ENCODE assay signal across 1 cellular context in the genomic region with DNA sequence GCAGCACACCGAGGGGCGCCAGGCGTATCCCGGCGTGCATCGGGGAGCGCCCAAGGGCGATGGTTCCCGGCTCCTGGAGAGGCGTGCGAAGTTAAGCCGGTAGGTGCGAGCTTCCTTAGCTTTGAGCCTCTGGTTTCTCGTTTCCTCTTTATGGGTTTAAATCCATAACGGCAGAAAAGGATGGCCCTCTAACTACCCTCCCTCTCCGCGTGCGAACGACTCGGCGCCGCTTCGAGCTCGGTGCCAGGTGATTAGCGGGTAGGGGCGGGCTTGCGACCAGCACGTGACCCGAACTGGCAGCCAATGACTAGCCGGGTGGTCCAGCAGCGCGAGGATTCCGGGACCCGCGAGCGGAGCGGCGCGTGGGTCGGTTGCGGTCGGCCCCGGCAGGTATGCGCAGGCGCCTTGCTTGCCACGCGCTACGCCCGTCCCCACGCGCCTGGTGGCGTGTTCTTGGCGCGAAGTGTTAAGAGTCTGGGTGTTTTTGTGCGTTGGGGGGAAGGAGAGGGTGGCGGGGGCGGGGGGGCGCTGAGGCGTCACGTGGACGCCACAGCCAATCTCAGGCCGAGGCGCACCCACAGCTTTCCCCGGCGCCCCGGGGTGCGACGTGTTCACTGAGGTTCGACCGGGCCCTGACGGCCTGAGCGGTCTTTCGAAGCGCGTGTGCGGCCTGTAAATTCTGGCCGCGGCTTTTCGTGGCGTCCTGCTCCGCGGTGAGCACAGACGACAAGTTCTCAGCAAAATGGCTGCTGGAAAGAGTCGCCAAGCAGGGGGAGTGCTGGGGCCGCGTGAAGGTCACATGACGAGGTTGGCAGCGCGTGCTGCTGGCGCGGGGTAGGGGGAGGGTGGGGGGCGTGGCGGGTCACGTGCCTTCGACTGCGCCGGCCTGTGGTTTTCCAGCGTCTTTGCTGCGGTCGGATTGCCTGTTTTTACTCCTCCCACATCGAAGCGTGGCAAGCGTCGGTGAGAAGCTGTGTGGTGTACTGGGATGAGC.
TF ChIP-seq lines count a peak whose summit lies in the region.

No MANE protein-coding gene starts in this region.

TF ChIP-seq in HepG2, 621 proteins besides CTCF, POLR2A, EP300 and RAD21 (continued from another document and continues in another):
- TF ChIP-seq, protein P1, sequence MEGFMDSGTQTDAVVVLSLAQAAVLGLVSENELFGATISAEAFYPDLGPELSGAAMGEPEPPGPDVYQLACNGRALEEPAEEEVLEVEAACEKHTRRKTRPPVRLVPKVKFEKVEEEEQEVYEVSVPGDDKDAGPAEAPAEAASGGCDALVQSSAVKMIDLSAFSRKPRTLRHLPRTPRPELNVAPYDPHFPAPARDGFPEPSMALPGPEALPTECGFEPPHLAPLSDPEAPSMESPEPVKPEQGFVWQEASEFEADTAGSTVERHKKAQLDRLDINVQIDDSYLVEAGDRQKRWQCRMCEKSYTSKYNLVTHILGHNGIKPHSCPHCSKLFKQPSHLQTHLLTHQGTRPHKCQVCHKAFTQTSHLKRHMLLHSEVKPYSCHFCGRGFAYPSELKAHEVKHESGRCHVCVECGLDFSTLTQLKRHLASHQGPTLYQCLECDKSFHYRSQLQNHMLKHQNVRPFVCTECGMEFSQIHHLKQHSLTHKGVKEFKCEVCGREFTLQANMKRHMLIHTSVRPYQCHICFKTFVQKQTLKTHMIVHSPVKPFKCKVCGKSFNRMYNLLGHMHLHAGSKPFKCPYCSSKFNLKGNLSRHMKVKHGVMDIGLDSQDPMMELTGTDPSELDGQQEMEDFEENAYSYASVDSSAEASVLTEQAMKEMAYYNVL (CRISPR knock-in tag; IDR thresholded peaks at IDR 0.05; ENCODE audit: borderline replicate concordance): peak; percentile 71
- TF ChIP-seq MEF2D (CRISPR knock-in tag; IDR thresholded peaks at IDR 0.05) (peak; percentile 93), ZNF7 (CRISPR knock-in tag; IDR thresholded peaks at IDR 0.05) (no peak; the same call in 1 of the 2 replicates), PHF5A (CRISPR knock-in tag; IDR thresholded peaks at IDR 0.05; ENCODE audit: low read depth, unreplicated experiment) (no peak), ZNF333 (CRISPR knock-in tag; IDR thresholded peaks at IDR 0.05; ENCODE audit: borderline replicate concordance) (peak; percentile 99), ZNF839 (CRISPR knock-in tag; IDR thresholded peaks at IDR 0.05; ENCODE audit: borderline replicate concordance) (peak; percentile 23; the same call in 1 of the 2 replicates), ZHX1 (CRISPR knock-in tag; IDR thresholded peaks at IDR 0.05; ENCODE audit: low read depth) (peak; percentile 95), BCL6 (CRISPR knock-in tag; IDR thresholded peaks at IDR 0.05) (peak; percentile 59; the same call in 1 of the 2 replicates), ZBTB8A (CRISPR knock-in tag; IDR thresholded peaks at IDR 0.05; ENCODE audit: borderline replicate concordance, low read depth) (peak; percentile 98), CSRNP1 (CRISPR knock-in tag; IDR thresholded peaks at IDR 0.05) (peak; percentile 99), ZNF430 (CRISPR knock-in tag; IDR thresholded peaks at IDR 0.05) (peak; percentile 100), ZNF20 (CRISPR knock-in tag; IDR thresholded peaks at IDR 0.05) (peak; percentile 94), ZNF383 (CRISPR knock-in tag; IDR thresholded peaks at IDR 0.05; ENCODE audit: borderline replicate concordance) (peak; percentile 29; the same call in 1 of the 2 replicates), WIZ (CRISPR knock-in tag; IDR thresholded peaks at IDR 0.05) (no peak), ZNF496 (CRISPR knock-in tag; IDR thresholded peaks at IDR 0.05; ENCODE audit: insufficient replicate concordance) (peak; percentile 76), ZNF329 (CRISPR knock-in tag; IDR thresholded peaks at IDR 0.05; ENCODE audit: low read depth) (peak; percentile 90), SPEN (CRISPR knock-in tag; IDR thresholded peaks at IDR 0.05; ENCODE audit: low read depth) (peak; percentile 94), ZNF788 (CRISPR knock-in tag; IDR thresholded peaks at IDR 0.05; ENCODE audit: borderline replicate concordance) (peak; percentile 93), ZNF354B (CRISPR knock-in tag; IDR thresholded peaks at IDR 0.05) (peak; percentile 89), SAFB2 (CRISPR knock-in tag; IDR thresholded peaks at IDR 0.05; ENCODE audit: borderline replicate concordance, low read depth) (peak; percentile 65; the same call in 1 of the 2 replicates), GTF3A (CRISPR knock-in tag; conservative IDR thresholded peaks at IDR 0.05) (no peak), ZFP36L1 (CRISPR knock-in tag; IDR thresholded peaks at IDR 0.05) (peak; percentile 95), ZBTB26 (CRISPR knock-in tag; IDR thresholded peaks at IDR 0.05; ENCODE audit: borderline replicate concordance) (peak; percentile 90), JUN (CRISPR knock-in tag; IDR thresholded peaks at IDR 0.05) (peak; percentile 73), NONO (IDR thresholded peaks at IDR 0.05) (no peak), NONO (CRISPR knock-in tag; conservative IDR thresholded peaks at IDR 0.05) (peak; percentile 96), ZFY (CRISPR knock-in tag; IDR thresholded peaks at IDR 0.05) (peak; percentile 89), MYPOP (CRISPR knock-in tag; IDR thresholded peaks at IDR 0.05) (peak; percentile 97), RFXAP (CRISPR knock-in tag; IDR thresholded peaks at IDR 0.05; ENCODE audit: borderline replicate concordance) (peak; percentile 96), GATAD1 (CRISPR knock-in tag; IDR thresholded peaks at IDR 0.05) (peak; percentile 87), ZFYVE20 (CRISPR knock-in tag; IDR thresholded peaks at IDR 0.05; ENCODE audit: borderline replicate concordance, low read depth) (peak; percentile 82; the same call in 1 of the 2 replicates), SALL1 (CRISPR knock-in tag; IDR thresholded peaks at IDR 0.05) (peak; percentile 97), THRA (CRISPR knock-in tag; IDR thresholded peaks at IDR 0.05; ENCODE audit: borderline replicate concordance) (peak; percentile 69; the same call in 1 of the 2 replicates), TBX3 (IDR thresholded peaks at IDR 0.05; ENCODE audit: borderline replicate concordance) (peak; percentile 59), ZNF768 (CRISPR knock-in tag; IDR thresholded peaks at IDR 0.05) (peak; percentile 40)
- TF ChIP-seq, protein P2, sequence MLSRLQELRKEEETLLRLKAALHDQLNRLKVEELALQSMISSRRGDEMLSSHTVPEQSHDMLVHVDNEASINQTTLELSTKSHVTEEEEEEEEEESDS (CRISPR knock-in tag; IDR thresholded peaks at IDR 0.05; ENCODE audit: borderline replicate concordance): peak; percentile 93
- TF ChIP-seq, protein P3, sequence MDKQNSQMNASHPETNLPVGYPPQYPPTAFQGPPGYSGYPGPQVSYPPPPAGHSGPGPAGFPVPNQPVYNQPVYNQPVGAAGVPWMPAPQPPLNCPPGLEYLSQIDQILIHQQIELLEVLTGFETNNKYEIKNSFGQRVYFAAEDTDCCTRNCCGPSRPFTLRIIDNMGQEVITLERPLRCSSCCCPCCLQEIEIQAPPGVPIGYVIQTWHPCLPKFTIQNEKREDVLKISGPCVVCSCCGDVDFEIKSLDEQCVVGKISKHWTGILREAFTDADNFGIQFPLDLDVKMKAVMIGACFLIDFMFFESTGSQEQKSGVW (CRISPR knock-in tag; IDR thresholded peaks at IDR 0.05; ENCODE audit: borderline replicate concordance): peak; percentile 67; the same call in 1 of the 2 replicates
- TF ChIP-seq, protein P4, sequence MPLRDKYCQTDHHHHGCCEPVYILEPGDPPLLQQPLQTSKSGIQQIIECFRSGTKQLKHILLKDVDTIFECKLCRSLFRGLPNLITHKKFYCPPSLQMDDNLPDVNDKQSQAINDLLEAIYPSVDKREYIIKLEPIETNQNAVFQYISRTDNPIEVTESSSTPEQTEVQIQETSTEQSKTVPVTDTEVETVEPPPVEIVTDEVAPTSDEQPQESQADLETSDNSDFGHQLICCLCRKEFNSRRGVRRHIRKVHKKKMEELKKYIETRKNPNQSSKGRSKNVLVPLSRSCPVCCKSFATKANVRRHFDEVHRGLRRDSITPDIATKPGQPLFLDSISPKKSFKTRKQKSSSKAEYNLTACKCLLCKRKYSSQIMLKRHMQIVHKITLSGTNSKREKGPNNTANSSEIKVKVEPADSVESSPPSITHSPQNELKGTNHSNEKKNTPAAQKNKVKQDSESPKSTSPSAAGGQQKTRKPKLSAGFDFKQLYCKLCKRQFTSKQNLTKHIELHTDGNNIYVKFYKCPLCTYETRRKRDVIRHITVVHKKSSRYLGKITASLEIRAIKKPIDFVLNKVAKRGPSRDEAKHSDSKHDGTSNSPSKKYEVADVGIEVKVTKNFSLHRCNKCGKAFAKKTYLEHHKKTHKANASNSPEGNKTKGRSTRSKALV (CRISPR knock-in tag; IDR thresholded peaks at IDR 0.05): peak; percentile 87; the same call in 1 of the 2 replicates
- TF ChIP-seq, protein P5, sequence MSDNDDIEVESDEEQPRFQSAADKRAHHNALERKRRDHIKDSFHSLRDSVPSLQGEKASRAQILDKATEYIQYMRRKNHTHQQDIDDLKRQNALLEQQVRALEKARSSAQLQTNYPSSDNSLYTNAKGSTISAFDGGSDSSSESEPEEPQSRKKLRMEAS (IDR thresholded peaks at IDR 0.05): peak; percentile 98
- TF ChIP-seq, protein P6, sequence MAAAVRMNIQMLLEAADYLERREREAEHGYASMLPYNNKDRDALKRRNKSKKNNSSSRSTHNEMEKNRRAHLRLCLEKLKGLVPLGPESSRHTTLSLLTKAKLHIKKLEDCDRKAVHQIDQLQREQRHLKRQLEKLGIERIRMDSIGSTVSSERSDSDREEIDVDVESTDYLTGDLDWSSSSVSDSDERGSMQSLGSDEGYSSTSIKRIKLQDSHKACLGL (CRISPR knock-in tag; IDR thresholded peaks at IDR 0.05): peak; percentile 99
